18 cellular contexts compared by ENCODE assay signal in the genomic region with DNA sequence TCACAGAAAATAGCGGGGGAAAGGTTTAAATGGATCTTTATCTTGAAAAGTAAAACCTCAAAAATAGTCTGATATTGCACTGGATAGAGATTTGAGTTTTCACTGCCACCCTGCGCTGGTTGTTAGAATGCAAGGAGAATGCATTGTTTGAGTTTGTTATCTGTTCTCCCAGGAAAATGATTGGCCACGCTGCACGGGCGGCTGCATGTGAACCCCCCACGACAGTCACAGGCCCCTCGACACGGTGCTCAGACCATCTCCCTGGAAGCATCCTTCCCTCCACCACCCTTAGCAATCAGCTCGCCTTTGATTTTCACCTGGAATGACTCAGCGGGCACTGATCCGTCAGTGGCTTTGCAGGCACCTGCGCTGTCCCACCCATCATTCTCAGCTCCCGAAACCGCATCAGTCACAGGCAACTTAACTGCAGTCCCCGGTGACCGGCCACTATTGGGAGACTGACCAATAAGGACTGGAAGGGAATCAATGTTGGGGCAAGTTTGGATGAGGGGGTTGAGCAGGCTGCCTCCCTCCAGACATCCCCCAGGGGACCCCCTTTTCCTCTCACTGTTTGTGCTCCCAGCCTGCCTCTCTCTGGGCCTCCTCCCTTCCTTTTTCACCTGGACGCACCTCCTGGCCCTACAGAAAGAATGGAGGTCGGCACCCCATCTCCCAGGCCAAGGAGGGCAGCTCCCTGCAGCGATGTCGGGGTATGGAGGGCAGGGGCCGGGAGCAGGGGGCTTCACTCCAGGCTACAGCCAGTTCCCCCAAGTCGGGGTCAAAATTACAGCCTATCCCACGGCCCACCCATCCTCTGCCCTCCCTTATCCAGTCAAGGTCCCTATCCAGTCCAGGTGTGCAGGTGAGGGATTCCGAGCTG. TPM values are rescaled to one million over a fixed set of nuclear protein-coding genes. Genes with fewer than 3 reads are reported as not detected.
DNase-seq lines count a peak whose midpoint lies in the region; ATAC-seq and TF ChIP-seq lines count a peak whose summit lies in the region.
"Had no signal": no experiment of that assay in that cellular context is flagged by ENCODE, and none has a peak within 500 bp of the region (broad histone marks: within the 10 kb centered on the region; RNA-seq: fewer than 3 reads in every experiment).

No MANE protein-coding gene starts in this region.

- TF ChIP-seq RAD21 in Ishikawa (IDR thresholded peaks at IDR 0.05; ENCODE audit: low read depth): peak; percentile 32; the same call in 1 of the 2 replicates

- ATAC-seq in activated T-cell treated with anti-CD3 and anti-CD28 coated beads, Interleukin-2, amount 50 U/mL, for 72 hours (replicated peaks in 1 of 2): no peak
- no peak for ATAC-seq in GM19035 (IDR thresholded peaks at IDR 0.05; ENCODE audit: unreplicated experiment)
- no peak for ATAC-seq in GM18520 (IDR thresholded peaks at IDR 0.05; ENCODE audit: unreplicated experiment)
- ATAC-seq: stimulated activated memory B cell treated with anti-CD40 and anti-IgM and Interleukin-4, amounts not matched to agents 10 μg/mL and 1 μg/mL and 100 μg/mL, for 72 hours had no signal

- H3K27ac Mint-ChIP-seq in activated T-cell treated with anti-CD3 and anti-CD28 coated beads, Interleukin-2, amount 50 U/mL, for 72 hours: no peak overlapping the region
- H3K27ac Mint-ChIP-seq: immature natural killer cell; stimulated activated memory B cell treated with anti-CD40 and anti-IgM and Interleukin-4, amounts not matched to agents 10 μg/mL and 1 μg/mL and 100 μg/mL, for 72 hours had no signal

- no peak overlapping the region for H3K4me3 Mint-ChIP-seq in activated T-cell treated with anti-CD3 and anti-CD28 coated beads, Interleukin-2, amount 50 U/mL, for 72 hours
- H3K4me3 Mint-ChIP-seq: immature natural killer cell; stimulated activated memory B cell treated with anti-CD40 and anti-IgM and Interleukin-4, amounts not matched to agents 10 μg/mL and 1 μg/mL and 100 μg/mL, for 72 hours had no signal

- no peak for TF ChIP-seq EP300 in Ishikawa (IDR thresholded peaks at IDR 0.05; ENCODE audit: borderline replicate concordance)
- no peak for TF ChIP-seq EP300 in transverse colon (IDR thresholded peaks at IDR 0.05; ENCODE audit: low read depth)

- TF ChIP-seq POLR2A in transverse colon (IDR thresholded peaks at IDR 0.05): no peak

- no peaks in the 10 kb centered on the region for H3K4me1 ChIP-seq in transverse colon
- H3K4me1 ChIP-seq: uterus had no signal

- H3K9me3 Mint-ChIP-seq in activated T-cell treated with anti-CD3 and anti-CD28 coated beads, Interleukin-2, amount 50 U/mL, for 72 hours: no peaks in the 10 kb centered on the region
- H3K9me3 Mint-ChIP-seq: immature natural killer cell; stimulated activated memory B cell treated with anti-CD40 and anti-IgM and Interleukin-4, amounts not matched to agents 10 μg/mL and 1 μg/mL and 100 μg/mL, for 72 hours had no signal

- intact Hi-C loops in posterior cingulate gyrus (cut with DNase I): no loop called here
- intact Hi-C loops in transverse colon (cut with DNase I; ENCODE audit: low total_unique reads): no loop called here

- no peaks in the 10 kb centered on the region for H3K9me3 ChIP-seq in transverse colon
- H3K9me3 ChIP-seq: uterus had no signal

- H3K36me3 Mint-ChIP-seq in activated T-cell treated with anti-CD3 and anti-CD28 coated beads, Interleukin-2, amount 50 U/mL, for 72 hours (ENCODE audit: insufficient read depth in 2 of 2): no peaks in the 10 kb centered on the region
- H3K36me3 Mint-ChIP-seq: immature natural killer cell; stimulated activated memory B cell treated with anti-CD40 and anti-IgM and Interleukin-4, amounts not matched to agents 10 μg/mL and 1 μg/mL and 100 μg/mL, for 72 hours had no signal

- no peaks in the 10 kb centered on the region for H3K36me3 ChIP-seq in transverse colon
- H3K36me3 ChIP-seq: uterus had no signal

- peak; percentile 5 for DNase-seq in activated T-cell treated with anti-CD3 and anti-CD28 coated beads, Interleukin-2, amount 50 U/mL, for 1 hour
- DNase-seq in activated T-cell treated with anti-CD3 and anti-CD28 coated beads, Interleukin-2, amount 50 U/mL, for 72 hours: no peak
- DNase-seq in fibroblast of villous mesenchyme (ENCODE audit: low read depth) (peak; percentile 2), posterior cingulate gyrus (peak in 6 of 10 donors; percentile 7 to 79 (median 34)), transverse colon (no peak)
- DNase-seq: COR-L47, immature natural killer cell, NCI-H2107 had no signal

- in situ Hi-C loops in transverse colon (cut with MboI; ENCODE audit: low pct_ligation_motif_present in 1 of 4, low pct_unique_long_range_greater_than_20kb in 1 of 4, low sequenced_read_pairs in 3 of 4): loop anchor here (25.0 kb wide), 1 partner anchor 414 kb away; the partner anchor contains the start of gene KIF26A (in 4 of the 4)

- H3K4me3 ChIP-seq in fibroblast of villous mesenchyme (ENCODE audit: low read depth, low read length) (no peak overlapping the region), transverse colon (no peak overlapping the region)
- H3K4me3 ChIP-seq: smooth muscle cell, uterus had no signal

- no peak for TF ChIP-seq CTCF in fibroblast of villous mesenchyme (IDR thresholded peaks at IDR 0.05; ENCODE audit: insufficient read depth, low read depth, low read length)
- no peak for TF ChIP-seq CTCF in transverse colon (IDR thresholded peaks at IDR 0.05)

- no peak overlapping the region for H3K27ac ChIP-seq in transverse colon
- H3K27ac ChIP-seq: RWPE1, uterus had no signal

- 68 to 95% methylated on average over 3 to 23 of the region's 24 CpGs for WGBS in transverse colon (ENCODE audit: low coverage in 1 of 2), 2 donors

- H3K27me3 Mint-ChIP-seq in activated T-cell treated with anti-CD3 and anti-CD28 coated beads, Interleukin-2, amount 50 U/mL, for 72 hours (ENCODE audit: low read depth): no peaks in the 10 kb centered on the region

- no peaks in the 10 kb centered on the region for H3K4me1 Mint-ChIP-seq in activated T-cell treated with anti-CD3 and anti-CD28 coated beads, Interleukin-2, amount 50 U/mL, for 72 hours (ENCODE audit: low read depth)
- H3K4me1 Mint-ChIP-seq: immature natural killer cell; stimulated activated memory B cell treated with anti-CD40 and anti-IgM and Interleukin-4, amounts not matched to agents 10 μg/mL and 1 μg/mL and 100 μg/mL, for 72 hours had no signal

- peaks cover 25% of the 10 kb centered on the region for H3K27me3 ChIP-seq in transverse colon
- H3K27me3 ChIP-seq: uterus had no signal

TF ChIP-seq in Ishikawa, 13 proteins besides CTCF, POLR2A, EP300 and RAD21:
- TF ChIP-seq TCF12 (IDR thresholded peaks at IDR 0.05; ENCODE audit: low read depth): no peak
- no peak for TF ChIP-seq ZBTB7A (IDR thresholded peaks at IDR 0.05; ENCODE audit: low read depth)
- TF ChIP-seq CEBPB (IDR thresholded peaks at IDR 0.05): no peak
- TF ChIP-seq, protein P1, sequence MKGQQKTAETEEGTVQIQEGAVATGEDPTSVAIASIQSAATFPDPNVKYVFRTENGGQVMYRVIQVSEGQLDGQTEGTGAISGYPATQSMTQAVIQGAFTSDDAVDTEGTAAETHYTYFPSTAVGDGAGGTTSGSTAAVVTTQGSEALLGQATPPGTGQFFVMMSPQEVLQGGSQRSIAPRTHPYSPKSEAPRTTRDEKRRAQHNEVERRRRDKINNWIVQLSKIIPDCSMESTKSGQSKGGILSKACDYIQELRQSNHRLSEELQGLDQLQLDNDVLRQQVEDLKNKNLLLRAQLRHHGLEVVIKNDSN (IDR thresholded peaks at IDR 0.05): no peak
- TF ChIP-seq YY1 (IDR thresholded peaks at IDR 0.05; ENCODE audit: low read depth): no peak
- no peak for TF ChIP-seq FOXM1 (IDR thresholded peaks at IDR 0.05; ENCODE audit: borderline replicate concordance, low read depth)
- TF ChIP-seq, protein P2, sequence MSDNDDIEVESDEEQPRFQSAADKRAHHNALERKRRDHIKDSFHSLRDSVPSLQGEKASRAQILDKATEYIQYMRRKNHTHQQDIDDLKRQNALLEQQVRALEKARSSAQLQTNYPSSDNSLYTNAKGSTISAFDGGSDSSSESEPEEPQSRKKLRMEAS (IDR thresholded peaks at IDR 0.05): no peak
- TF ChIP-seq TEAD4 (IDR thresholded peaks at IDR 0.05): no peak
- TF ChIP-seq TAF1 (IDR thresholded peaks at IDR 0.05; ENCODE audit: low read depth): no peak
- no peak for TF ChIP-seq NFIC (IDR thresholded peaks at IDR 0.05)
- TF ChIP-seq, protein P3, sequence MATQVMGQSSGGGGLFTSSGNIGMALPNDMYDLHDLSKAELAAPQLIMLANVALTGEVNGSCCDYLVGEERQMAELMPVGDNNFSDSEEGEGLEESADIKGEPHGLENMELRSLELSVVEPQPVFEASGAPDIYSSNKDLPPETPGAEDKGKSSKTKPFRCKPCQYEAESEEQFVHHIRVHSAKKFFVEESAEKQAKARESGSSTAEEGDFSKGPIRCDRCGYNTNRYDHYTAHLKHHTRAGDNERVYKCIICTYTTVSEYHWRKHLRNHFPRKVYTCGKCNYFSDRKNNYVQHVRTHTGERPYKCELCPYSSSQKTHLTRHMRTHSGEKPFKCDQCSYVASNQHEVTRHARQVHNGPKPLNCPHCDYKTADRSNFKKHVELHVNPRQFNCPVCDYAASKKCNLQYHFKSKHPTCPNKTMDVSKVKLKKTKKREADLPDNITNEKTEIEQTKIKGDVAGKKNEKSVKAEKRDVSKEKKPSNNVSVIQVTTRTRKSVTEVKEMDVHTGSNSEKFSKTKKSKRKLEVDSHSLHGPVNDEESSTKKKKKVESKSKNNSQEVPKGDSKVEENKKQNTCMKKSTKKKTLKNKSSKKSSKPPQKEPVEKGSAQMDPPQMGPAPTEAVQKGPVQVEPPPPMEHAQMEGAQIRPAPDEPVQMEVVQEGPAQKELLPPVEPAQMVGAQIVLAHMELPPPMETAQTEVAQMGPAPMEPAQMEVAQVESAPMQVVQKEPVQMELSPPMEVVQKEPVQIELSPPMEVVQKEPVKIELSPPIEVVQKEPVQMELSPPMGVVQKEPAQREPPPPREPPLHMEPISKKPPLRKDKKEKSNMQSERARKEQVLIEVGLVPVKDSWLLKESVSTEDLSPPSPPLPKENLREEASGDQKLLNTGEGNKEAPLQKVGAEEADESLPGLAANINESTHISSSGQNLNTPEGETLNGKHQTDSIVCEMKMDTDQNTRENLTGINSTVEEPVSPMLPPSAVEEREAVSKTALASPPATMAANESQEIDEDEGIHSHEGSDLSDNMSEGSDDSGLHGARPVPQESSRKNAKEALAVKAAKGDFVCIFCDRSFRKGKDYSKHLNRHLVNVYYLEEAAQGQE (IDR thresholded peaks at IDR 0.05; ENCODE audit: low read depth): no peak
- TF ChIP-seq CREB1 (IDR thresholded peaks at IDR 0.05; ENCODE audit: low read depth): no peak
- TF ChIP-seq EGR1 (IDR thresholded peaks at IDR 0.05): no peak

RNA-seq across cellular contexts. Expression of gene C14orf180, which starts 28.5 kb away (rescaled TPM):
- not detected for total RNA-seq in activated T-cell treated with anti-CD3 and anti-CD28 coated beads, Interleukin-2, amount 50 U/mL, for 72 hours
- not detected in 2 replicates for total RNA-seq in fibroblast of villous mesenchyme
- 1 to 10 TPM in 2 of 4 donors, under 1 TPM in 1, not detected in 1; 0.32 to 2.3 (median 1.1) TPM for total RNA-seq in transverse colon
- total RNA-seq: endothelial cell of umbilical vein, frontal cortex, osteocyte had no signal

RNA-seq across cellular contexts. Expression of gene TMEM179, which starts 53.5 kb away (rescaled TPM):
- under 1 TPM in 1 of 2 donors, not detected in 1; 0.46 TPM for total RNA-seq in activated T-cell treated with anti-CD3 and anti-CD28 coated beads, Interleukin-2, amount 50 U/mL, for 72 hours
- under 0.01 TPM in 1 of 2 replicates, not detected in the other for total RNA-seq in fibroblast of villous mesenchyme
- total RNA-seq in transverse colon: 10 to 100 TPM in 1 of 4 donors, 1 to 10 TPM in 2, not detected in 1; 1.1 to 10.5 (median 1.4) TPM
- total RNA-seq: endothelial cell of umbilical vein, osteocyte had no signal

Comparison
In these comparisons a context has a peak if more than half of its experiments do, and no peak if none do; other contexts are left out.
1. DNase-seq: peak in activated T-cell treated with anti-CD3 and anti-CD28 coated beads, Interleukin-2, amount 50 U/mL, for 1 hour (single experiment), fibroblast of villous mesenchyme (single experiment) and posterior cingulate gyrus (6 of 10); none in activated T-cell treated with anti-CD3 and anti-CD28 coated beads, Interleukin-2, amount 50 U/mL, for 72 hours (0 of 2) and transverse colon (single experiment).